In the genomic region with DNA sequence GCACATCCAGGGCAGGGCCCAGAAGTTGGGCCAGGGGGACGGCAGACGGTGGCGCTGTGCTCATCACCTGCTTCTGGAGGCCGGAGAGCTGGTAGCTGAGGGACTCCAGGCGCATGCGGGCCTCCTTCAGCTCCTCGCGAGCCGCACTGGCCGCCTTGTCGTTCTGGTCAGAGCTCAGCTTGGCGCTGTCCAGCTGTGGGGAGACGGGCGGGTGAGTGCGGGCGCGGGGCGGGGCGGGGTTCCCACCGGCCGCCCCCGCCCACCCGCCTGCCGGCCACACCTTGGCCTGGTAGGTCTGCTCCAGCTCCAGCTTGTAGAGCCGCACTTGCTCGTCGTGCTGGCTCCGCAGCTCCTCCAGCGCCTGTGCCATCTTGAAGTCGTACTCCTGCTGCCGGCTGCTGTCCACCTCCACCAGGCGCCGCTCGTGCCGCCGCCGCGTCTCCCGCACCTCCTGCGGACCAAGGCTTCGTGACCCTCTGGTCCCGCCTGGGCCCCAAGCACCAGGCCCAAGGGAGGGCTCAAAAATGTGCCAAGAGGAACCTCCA, we compare ENCODE assay signal across 23 cellular contexts.
"Had no signal": no experiment of that assay in that cellular context is flagged by ENCODE, and none has a peak within 500 bp of the region (broad histone marks: within the 10 kb centered on the region; RNA-seq: fewer than 3 reads in every experiment).

No MANE protein-coding gene starts in this region.

- DNase-seq: head of caudate nucleus; hypothalamus; immature natural killer cell; kidney; left colon; lower lobe of right lung; mammary epithelial cell; mesenchymal stem cell; naive thymus-derived CD8-positive, alpha-beta T cell; occipital lobe; sigmoid colon; small intestine; spleen; stimulated activated CD4-positive, alpha-beta T cell treated with anti-CD3 and anti-CD28 coated beads, Interleukin-4, amount 100 ng/mL, for 24 hours; stimulated activated naive CD4-positive, alpha-beta T cell; stomach; testis; thyroid gland; transverse colon had no signal

- H3K36me3 Mint-ChIP-seq: immature natural killer cell had no signal

- H3K27me3 Mint-ChIP-seq: naive thymus-derived CD8-positive, alpha-beta T cell had no signal

- H3K9me3 Mint-ChIP-seq: immature natural killer cell; naive thymus-derived CD8-positive, alpha-beta T cell; nephron; neural crest cell; stimulated activated effector memory CD8-positive, alpha-beta T cell treated with anti-CD3 and anti-CD28 coated beads, Interleukin-12 subunit alpha, Interleukin-12 subunit beta, amount 100 ng/mL, for 72 hours had no signal

- H3K27ac Mint-ChIP-seq: nephron; stimulated activated effector memory CD8-positive, alpha-beta T cell treated with anti-CD3 and anti-CD28 coated beads, Interleukin-12 subunit alpha, Interleukin-12 subunit beta, amount 100 ng/mL, for 72 hours had no signal

- H3K4me3 Mint-ChIP-seq: immature natural killer cell; naive thymus-derived CD8-positive, alpha-beta T cell; nephron; stimulated activated effector memory CD8-positive, alpha-beta T cell treated with anti-CD3 and anti-CD28 coated beads, Interleukin-12 subunit alpha, Interleukin-12 subunit beta, amount 100 ng/mL, for 72 hours had no signal

- ATAC-seq: left colon; left lung; lower lobe of right lung; naive thymus-derived CD8-positive, alpha-beta T cell; stimulated activated effector memory CD8-positive, alpha-beta T cell treated with anti-CD3 and anti-CD28 coated beads, Interleukin-12 subunit alpha, Interleukin-12 subunit beta, amount 100 ng/mL, for 72 hours had no signal

- H3K4me1 Mint-ChIP-seq: immature natural killer cell; naive thymus-derived CD8-positive, alpha-beta T cell; nephron; neural crest cell; stimulated activated effector memory CD8-positive, alpha-beta T cell treated with anti-CD3 and anti-CD28 coated beads, Interleukin-12 subunit alpha, Interleukin-12 subunit beta, amount 100 ng/mL, for 72 hours had no signal
